2 cellular contexts compared by ENCODE assay signal in genomic region chr3:50163572-50163971, GRCh38.
A peak's percentile ranks its signal among the peaks of the same experiment; 100 is the strongest.
TF ChIP-seq lines count a peak whose summit lies in the region.

No MANE protein-coding gene starts in this region.

TF ChIP-seq in liver, 16 proteins besides CTCF, POLR2A, EP300 and RAD21:
- TF ChIP-seq SP1 (IDR thresholded peaks at IDR 0.05): peak; percentile 27
- TF ChIP-seq FOXA1 (IDR thresholded peaks at IDR 0.05): no peak
- TF ChIP-seq RXRA (IDR thresholded peaks at IDR 0.05): peak in 1 of 2 donors; percentile 41
- no peak for TF ChIP-seq HNF4A (conservative IDR thresholded peaks at IDR 0.05)
- TF ChIP-seq, protein P1, sequence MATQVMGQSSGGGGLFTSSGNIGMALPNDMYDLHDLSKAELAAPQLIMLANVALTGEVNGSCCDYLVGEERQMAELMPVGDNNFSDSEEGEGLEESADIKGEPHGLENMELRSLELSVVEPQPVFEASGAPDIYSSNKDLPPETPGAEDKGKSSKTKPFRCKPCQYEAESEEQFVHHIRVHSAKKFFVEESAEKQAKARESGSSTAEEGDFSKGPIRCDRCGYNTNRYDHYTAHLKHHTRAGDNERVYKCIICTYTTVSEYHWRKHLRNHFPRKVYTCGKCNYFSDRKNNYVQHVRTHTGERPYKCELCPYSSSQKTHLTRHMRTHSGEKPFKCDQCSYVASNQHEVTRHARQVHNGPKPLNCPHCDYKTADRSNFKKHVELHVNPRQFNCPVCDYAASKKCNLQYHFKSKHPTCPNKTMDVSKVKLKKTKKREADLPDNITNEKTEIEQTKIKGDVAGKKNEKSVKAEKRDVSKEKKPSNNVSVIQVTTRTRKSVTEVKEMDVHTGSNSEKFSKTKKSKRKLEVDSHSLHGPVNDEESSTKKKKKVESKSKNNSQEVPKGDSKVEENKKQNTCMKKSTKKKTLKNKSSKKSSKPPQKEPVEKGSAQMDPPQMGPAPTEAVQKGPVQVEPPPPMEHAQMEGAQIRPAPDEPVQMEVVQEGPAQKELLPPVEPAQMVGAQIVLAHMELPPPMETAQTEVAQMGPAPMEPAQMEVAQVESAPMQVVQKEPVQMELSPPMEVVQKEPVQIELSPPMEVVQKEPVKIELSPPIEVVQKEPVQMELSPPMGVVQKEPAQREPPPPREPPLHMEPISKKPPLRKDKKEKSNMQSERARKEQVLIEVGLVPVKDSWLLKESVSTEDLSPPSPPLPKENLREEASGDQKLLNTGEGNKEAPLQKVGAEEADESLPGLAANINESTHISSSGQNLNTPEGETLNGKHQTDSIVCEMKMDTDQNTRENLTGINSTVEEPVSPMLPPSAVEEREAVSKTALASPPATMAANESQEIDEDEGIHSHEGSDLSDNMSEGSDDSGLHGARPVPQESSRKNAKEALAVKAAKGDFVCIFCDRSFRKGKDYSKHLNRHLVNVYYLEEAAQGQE (IDR thresholded peaks at IDR 0.05): no peak

TF ChIP-seq in HepG2, 621 proteins besides CTCF, POLR2A, EP300 and RAD21:
- TF ChIP-seq SAP130 (CRISPR knock-in tag; IDR thresholded peaks at IDR 0.05; ENCODE audit: low read depth): no peak
